In genomic region chr22:36387914-36388864, GRCh38 we compare ENCODE assay signal across 1 cellular context.
TF ChIP-seq lines count a peak whose summit lies in the region.

Gene MYH9 (minus strand): TSS chr22:36387967. CDS start chr22:36349236, 38,731 bp downstream.

TF ChIP-seq in GM12878, 131 proteins besides CTCF, POLR2A, EP300 and RAD21 (continued from another document):
- TF ChIP-seq, protein P1, sequence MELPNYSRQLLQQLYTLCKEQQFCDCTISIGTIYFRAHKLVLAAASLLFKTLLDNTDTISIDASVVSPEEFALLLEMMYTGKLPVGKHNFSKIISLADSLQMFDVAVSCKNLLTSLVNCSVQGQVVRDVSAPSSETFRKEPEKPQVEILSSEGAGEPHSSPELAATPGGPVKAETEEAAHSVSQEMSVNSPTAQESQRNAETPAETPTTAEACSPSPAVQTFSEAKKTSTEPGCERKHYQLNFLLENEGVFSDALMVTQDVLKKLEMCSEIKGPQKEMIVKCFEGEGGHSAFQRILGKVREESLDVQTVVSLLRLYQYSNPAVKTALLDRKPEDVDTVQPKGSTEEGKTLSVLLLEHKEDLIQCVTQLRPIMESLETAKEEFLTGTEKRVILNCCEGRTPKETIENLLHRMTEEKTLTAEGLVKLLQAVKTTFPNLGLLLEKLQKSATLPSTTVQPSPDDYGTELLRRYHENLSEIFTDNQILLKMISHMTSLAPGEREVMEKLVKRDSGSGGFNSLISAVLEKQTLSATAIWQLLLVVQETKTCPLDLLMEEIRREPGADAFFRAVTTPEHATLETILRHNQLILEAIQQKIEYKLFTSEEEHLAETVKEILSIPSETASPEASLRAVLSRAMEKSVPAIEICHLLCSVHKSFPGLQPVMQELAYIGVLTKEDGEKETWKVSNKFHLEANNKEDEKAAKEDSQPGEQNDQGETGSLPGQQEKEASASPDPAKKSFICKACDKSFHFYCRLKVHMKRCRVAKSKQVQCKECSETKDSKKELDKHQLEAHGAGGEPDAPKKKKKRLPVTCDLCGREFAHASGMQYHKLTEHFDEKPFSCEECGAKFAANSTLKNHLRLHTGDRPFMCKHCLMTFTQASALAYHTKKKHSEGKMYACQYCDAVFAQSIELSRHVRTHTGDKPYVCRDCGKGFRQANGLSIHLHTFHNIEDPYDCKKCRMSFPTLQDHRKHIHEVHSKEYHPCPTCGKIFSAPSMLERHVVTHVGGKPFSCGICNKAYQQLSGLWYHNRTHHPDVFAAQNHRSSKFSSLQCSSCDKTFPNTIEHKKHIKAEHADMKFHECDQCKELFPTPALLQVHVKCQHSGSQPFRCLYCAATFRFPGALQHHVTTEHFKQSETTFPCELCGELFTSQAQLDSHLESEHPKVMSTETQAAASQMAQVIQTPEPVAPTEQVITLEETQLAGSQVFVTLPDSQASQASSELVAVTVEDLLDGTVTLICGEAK (IDR thresholded peaks at IDR 0.05; ENCODE audit: borderline replicate concordance), result peak; percentile 75; the same call in 1 of the 2 replicates
- TF ChIP-seq GABPA (IDR thresholded peaks at IDR 0.05; ENCODE audit: low read depth) (peak; percentile 63), E4F1 (IDR thresholded peaks at IDR 0.05; ENCODE audit: borderline replicate concordance, partially characterized antibody) (peak; percentile 70)
TF ChIP-seq in GM12878: peak in this region for 38.
